ENCODE assay signal across 16 cellular contexts in genomic region chr15:35055416-35056105, GRCh38. TPM values are rescaled to one million over a fixed set of nuclear protein-coding genes. Genes with fewer than 3 reads are reported as not detected.
DNase-seq lines count a peak whose midpoint lies in the region; ATAC-seq and TF ChIP-seq lines count a peak whose summit lies in the region.
"Had no signal": no experiment of that assay in that cellular context is flagged by ENCODE, and none has a peak within 500 bp of the region (broad histone marks: within the 10 kb centered on the region; RNA-seq: fewer than 3 reads in every experiment).

No MANE protein-coding gene starts in this region.

- in situ Hi-C loops in ACHN (cut with HindIII; ENCODE audit: low pct_ligation_motif_present, low pct_unique_long_range_greater_than_20kb, low sequenced_read_pairs) = no loop called here

- H3K36me3 Mint-ChIP-seq in WTC11 = peaks cover 19% of the 10 kb centered on the region
- H3K36me3 Mint-ChIP-seq in GM23338 (ENCODE audit: low read depth) = peaks cover 10% of the 10 kb centered on the region
- H3K36me3 Mint-ChIP-seq: CD14-positive monocyte; CD8-positive, alpha-beta T cell had no signal

- TF ChIP-seq CTCF in WTC11 (IDR thresholded peaks at IDR 0.05) (no peak), GM23338 (conservative IDR thresholded peaks at IDR 0.05; ENCODE audit: low read depth in 2 of 2) (no peak)

- CTCF ChIA-PET in WTC11 (lab: Charles Lee) = no interaction called here

- H3K9me3 Mint-ChIP-seq in WTC11 (peaks cover 13% of the 10 kb centered on the region), GM23338 (peaks cover 4% of the 10 kb centered on the region; the same call in 1 of the 3 replicates)
- H3K9me3 Mint-ChIP-seq: CD8-positive, alpha-beta T cell had no signal

- DNase-seq in ACHN (peak; percentile 13), WTC11 (ENCODE audit: low spot score) (no peak), kidney tubule cell (ENCODE audit: low spot score) (peak; percentile 80), renal cortical epithelial cell (ENCODE audit: low read depth) (peak; percentile 79), NCI-H226 (no peak), GM23338 (ENCODE audit: low spot score) (no peak)
- DNase-seq: 8988T; CD8-positive, alpha-beta T cell; COR-L47; DND-41; GDM1; IMR-90 had no signal

- H2AFZ ChIP-seq in GM23338 = no peak overlapping the region

- no peaks in the 10 kb centered on the region for H3K36me3 ChIP-seq in GM23338 (ENCODE audit: insufficient read depth)

- H3K27me3 ChIP-seq in GM23338 (ENCODE audit: insufficient read depth) = no peaks in the 10 kb centered on the region

- H3K4me3 ChIP-seq in GM23338 = no peak overlapping the region

- peaks cover 3% of the 10 kb centered on the region for H3F3A ChIP-seq in GM23338 (replicated peaks; ENCODE audit: low read depth)

- H3K4me3 Mint-ChIP-seq in WTC11 (no peak overlapping the region), GM23338 (no peak overlapping the region)
- H3K4me3 Mint-ChIP-seq: CD14-positive monocyte; CD8-positive, alpha-beta T cell had no signal

- no peak overlapping the region for H3K4me2 ChIP-seq in GM23338

- H3K27ac ChIP-seq in GM23338 (ENCODE audit: low read depth) = no peak overlapping the region

- H3K9me2 ChIP-seq in GM23338 (ENCODE audit: insufficient read depth) = no peaks in the 10 kb centered on the region

- ATAC-seq in WTC11 = no peak
- ATAC-seq in GM23338 = no peak
- ATAC-seq in GM19324 (IDR thresholded peaks at IDR 0.05; ENCODE audit: low FRiP score, unreplicated experiment) = no peak
- ATAC-seq: CD8-positive, alpha-beta T cell had no signal

- no peaks in the 10 kb centered on the region for H3K79me2 ChIP-seq in GM23338 (replicated peaks; ENCODE audit: insufficient read depth)

- H3K27me3 Mint-ChIP-seq in WTC11 (ENCODE audit: low read depth) (no peaks in the 10 kb centered on the region; the same call in 1 of the 2 replicates), GM23338 (ENCODE audit: insufficient read depth, low read depth, poor library complexity) (peaks cover 6% of the 10 kb centered on the region)

- H3K4me1 Mint-ChIP-seq in WTC11 = peaks cover 24% of the 10 kb centered on the region
- peaks cover 14% of the 10 kb centered on the region for H3K4me1 Mint-ChIP-seq in GM23338

- H3K4me1 ChIP-seq in GM23338 (ENCODE audit: insufficient read depth) = peaks cover 17% of the 10 kb centered on the region

- H4K20me1 ChIP-seq in GM23338 (replicated peaks; ENCODE audit: insufficient read depth) = no peaks in the 10 kb centered on the region

- POLR2A ChIA-PET in WTC11 (lab: Charles Lee) = no interaction called here

- H3K27ac Mint-ChIP-seq in WTC11 (0 out of 2 replicates have a peak overlapping the region, but pooled peaks have one; percentile 61), GM23338 (no peak overlapping the region)
- H3K27ac Mint-ChIP-seq: CD14-positive monocyte; CD8-positive, alpha-beta T cell had no signal

TF ChIP-seq in WTC11, 78 proteins besides CTCF, POLR2A, EP300 and RAD21 (continues in another document):
- TF ChIP-seq ARID4B (CRISPR knock-in tag; IDR thresholded peaks at IDR 0.05; ENCODE audit: borderline replicate concordance) (no peak), ATF2 (CRISPR knock-in tag; IDR thresholded peaks at IDR 0.05; ENCODE audit: borderline replicate concordance, low read depth) (no peak), NFE2L1 (CRISPR knock-in tag; IDR thresholded peaks at IDR 0.05) (no peak), ZNF121 (CRISPR knock-in tag; IDR thresholded peaks at IDR 0.05) (no peak), GABPB1 (CRISPR knock-in tag; IDR thresholded peaks at IDR 0.05) (no peak)

TF ChIP-seq in GM23338, 12 proteins besides CTCF, POLR2A, EP300 and RAD21 (continues in another document):
- TF ChIP-seq REST (IDR thresholded peaks at IDR 0.05; ENCODE audit: unreplicated experiment) = no peak
- no peak for TF ChIP-seq ZNF331 (CRISPR knock-in tag; IDR thresholded peaks at IDR 0.05; ENCODE audit: low read depth)
- no peak for TF ChIP-seq EZH2 (IDR thresholded peaks at IDR 0.05; ENCODE audit: low read depth, unreplicated experiment)
- no peak for TF ChIP-seq JUNB (IDR thresholded peaks at IDR 0.05; ENCODE audit: unreplicated experiment)
- no peak for TF ChIP-seq ZNF462 (CRISPR knock-in tag; IDR thresholded peaks at IDR 0.05)
- no peak for TF ChIP-seq POLR2AphosphoS5 (IDR thresholded peaks at IDR 0.05; ENCODE audit: low read depth)

RNA-seq across cellular contexts. Expression of gene NANOGP8, which starts 29.5 kb away (rescaled TPM):
- total RNA-seq in WTC11 (2021) = 1.9 to 2.1 TPM (median 1.9 TPM) in 3 replicates
- not detected in 2 replicates for total RNA-seq in renal cortical epithelial cell
- 49.6 and 53.4 TPM in 2 replicates for total RNA-seq in GM23338 (2014; rRNA removed; shearing (Covaris generic))
- polyA plus RNA-seq in GM23338 (2016; fragmentation: Nextera tagmentation; extraction: Ambion mirVana) = 8.5 and 9.2 TPM in 2 replicates
- total RNA-seq: CD8-positive, alpha-beta T cell; HT-29; IMR-90 had no signal
- polyA plus RNA-seq: BJ, CD14-positive monocyte, IMR-90 had no signal

Comparison
In these comparisons a context has a peak if more than half of its experiments do, and no peak if none do; other contexts are left out.
1. DNase-seq: peak in ACHN (single experiment), kidney tubule cell (single experiment) and renal cortical epithelial cell (single experiment); none in WTC11 (single experiment), NCI-H226 (single experiment) and GM23338 (single experiment).
2. RNA of gene NANOGP8, which starts 29.5 kb away (total RNA-seq): 49.6 to 53.4 TPM in GM23338; 1.9 to 2.1 TPM in WTC11 and not detected in renal cortical epithelial cell; every median in the first group is over 10 times any median in the second.